In the genomic region with DNA sequence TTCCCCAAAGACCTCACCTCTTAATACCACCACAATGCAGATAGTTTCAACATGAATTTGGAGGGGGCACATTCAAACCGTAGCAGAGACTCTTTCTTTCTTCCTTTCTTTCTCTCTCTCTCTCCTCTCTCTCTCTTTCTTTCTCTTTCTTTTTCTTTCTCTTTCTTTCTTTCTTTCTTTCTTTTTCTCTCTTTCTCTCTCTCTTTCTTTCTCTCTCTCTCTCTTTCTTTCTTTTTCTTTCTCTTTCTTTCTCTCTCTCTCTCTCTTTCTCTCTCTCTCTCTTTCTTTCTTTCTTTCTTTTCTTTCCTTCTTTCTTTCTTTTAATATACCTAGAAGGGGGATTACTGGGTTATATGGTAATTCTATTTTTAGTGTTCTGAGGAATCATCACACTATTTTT, we compare ENCODE assay signal across 4 cellular contexts. TPM values are rescaled to one million over a fixed set of nuclear protein-coding genes. Genes with fewer than 3 reads are reported as not detected.
"Had no signal": no experiment of that assay in that cellular context is flagged by ENCODE, and none has a peak within 500 bp of the region (broad histone marks: within the 10 kb centered on the region; RNA-seq: fewer than 3 reads in every experiment).

No MANE protein-coding gene starts in this region.

RNA-seq across cellular contexts. Expression of a gene that starts 11.2 kb away (rescaled TPM):
- total RNA-seq: dermis microvascular lymphatic vessel endothelial cell, hepatocyte, kidney epithelial cell, suprapubic skin had no signal
- polyA plus RNA-seq: hepatocyte had no signal
